In genomic region chr6:97497713-97498331, GRCh38 we compare ENCODE assay signal across 8 cellular contexts.
A peak's percentile ranks its signal among the peaks of the same experiment; 100 is the strongest.
DNase-seq lines count a peak whose midpoint lies in the region; ATAC-seq and TF ChIP-seq lines count a peak whose summit lies in the region.

No MANE protein-coding gene starts in this region.

- H3K4me1 Mint-ChIP-seq in activated naive CD8-positive, alpha-beta T cell treated with anti-CD3 and anti-CD28 coated beads, Interleukin-2, amount 50 U/mL, for 24 hours: no peaks in the 10 kb centered on the region

- intact Hi-C loops in Right ventricle myocardium inferior (cut with DNase I): loop anchor here (2.0 kb wide), 1 partner anchor 1347 kb away; no protein-coding TSS in a partner anchor
- intact Hi-C loops in cardiac septum (cut with DNase I): loop anchor here (5.0 to 10.0 kb wide), 2 partner anchors 544 to 1617 kb away; no protein-coding TSS in a partner anchor
- intact Hi-C loops in left ventricle myocardium inferior (cut with micrococcal nuclease): loop anchor here (10.0 kb wide), 1 partner anchor 1627 kb away; no protein-coding TSS in a partner anchor

- H3K4me3 Mint-ChIP-seq in activated naive CD8-positive, alpha-beta T cell treated with anti-CD3 and anti-CD28 coated beads, Interleukin-2, amount 50 U/mL, for 24 hours: no peak overlapping the region

- H3K36me3 Mint-ChIP-seq in activated naive CD8-positive, alpha-beta T cell treated with anti-CD3 and anti-CD28 coated beads, Interleukin-2, amount 50 U/mL, for 24 hours (ENCODE audit: low read depth): no peaks in the 10 kb centered on the region

- DNase-seq in Right ventricle myocardium inferior (ENCODE audit: missing footprints) (peak; percentile 71), cardiac septum (ENCODE audit: low spot score) (no peak), NCI-H128 (lab: John Stamatoyannopoulos, UW; ENCODE audit: unreplicated experiment) (peak; percentile 37), left ventricle myocardium inferior (peak; percentile 53), retina (peak; percentile 65)
- peak; percentile 55 for DNase-seq in activated naive CD8-positive, alpha-beta T cell treated with anti-CD3 and anti-CD28 coated beads, Interleukin-2, amount 50 U/mL, for 24 hours

- no peak overlapping the region for H3K27ac Mint-ChIP-seq in activated naive CD8-positive, alpha-beta T cell treated with anti-CD3 and anti-CD28 coated beads, Interleukin-2, amount 50 U/mL, for 24 hours

- no peaks in the 10 kb centered on the region for H3K9me2 ChIP-seq in SU-DHL-6 (replicated peaks; ENCODE audit: insufficient read depth, low read length)

- TF ChIP-seq CTCF in SU-DHL-6 (IDR thresholded peaks at IDR 0.05; ENCODE audit: insufficient read depth, low read length, poor library complexity, severe bottlenecking): peak; percentile 67
- peak; percentile 86 for TF ChIP-seq CTCF in left ventricle myocardium inferior (IDR thresholded peaks at IDR 0.05; ENCODE audit: borderline replicate concordance)

- no peaks in the 10 kb centered on the region for H3K9me3 Mint-ChIP-seq in activated naive CD8-positive, alpha-beta T cell treated with anti-CD3 and anti-CD28 coated beads, Interleukin-2, amount 50 U/mL, for 24 hours

- no peak overlapping the region for H3K4me3 ChIP-seq in SU-DHL-6 (ENCODE audit: insufficient read depth, low read length, poor library complexity, severe bottlenecking)
- H3K4me3 ChIP-seq in left ventricle myocardium inferior: no peak overlapping the region

- ATAC-seq in Right ventricle myocardium inferior (peak; percentile 81), HG02852 (IDR thresholded peaks at IDR 0.05; ENCODE audit: unreplicated experiment) (peak; percentile 98)
- ATAC-seq in activated naive CD8-positive, alpha-beta T cell treated with anti-CD3 and anti-CD28 coated beads, Interleukin-2, amount 50 U/mL, for 24 hours: peak; percentile 93

- H2AFZ ChIP-seq in SU-DHL-6 (ENCODE audit: low read depth, low read length, severe bottlenecking): peak overlapping the region; percentile 59

- no peaks in the 10 kb centered on the region for H3F3A ChIP-seq in SU-DHL-6 (ENCODE audit: insufficient read depth)

- H4K20me1 ChIP-seq in SU-DHL-6 (ENCODE audit: low read depth, low read length): no peaks in the 10 kb centered on the region

- peaks cover 6% of the 10 kb centered on the region for H3K27me3 Mint-ChIP-seq in activated naive CD8-positive, alpha-beta T cell treated with anti-CD3 and anti-CD28 coated beads, Interleukin-2, amount 50 U/mL, for 24 hours

- no peak overlapping the region for H3K27ac ChIP-seq in SU-DHL-6 (ENCODE audit: low read depth, low read length)
- H3K27ac ChIP-seq in left ventricle myocardium inferior (replicated peaks): no peak overlapping the region

- no peak overlapping the region for H3K9ac ChIP-seq in SU-DHL-6 (ENCODE audit: low read length)

- H3K27me3 ChIP-seq in SU-DHL-6 (ENCODE audit: low read length) (no peaks in the 10 kb centered on the region), left ventricle myocardium inferior (ENCODE audit: low read depth) (peaks cover 20% of the 10 kb centered on the region)

- H3K4me1 ChIP-seq in left ventricle myocardium inferior: no peaks in the 10 kb centered on the region

- no peaks in the 10 kb centered on the region for H3K79me2 ChIP-seq in SU-DHL-6 (ENCODE audit: insufficient read depth, low read length)

- no peak overlapping the region for H3K4me2 ChIP-seq in SU-DHL-6 (ENCODE audit: low read depth, low read length, poor library complexity, severe bottlenecking)

- H3K9me3 ChIP-seq in SU-DHL-6 (ENCODE audit: insufficient read depth, low read length) (no peaks in the 10 kb centered on the region), left ventricle myocardium inferior (replicated peaks) (no peaks in the 10 kb centered on the region)

- H3K36me3 ChIP-seq in SU-DHL-6 (ENCODE audit: low read length) (no peaks in the 10 kb centered on the region), left ventricle myocardium inferior (no peaks in the 10 kb centered on the region)
